ENCODE assay signal across 18 cellular contexts in the genomic region with DNA sequence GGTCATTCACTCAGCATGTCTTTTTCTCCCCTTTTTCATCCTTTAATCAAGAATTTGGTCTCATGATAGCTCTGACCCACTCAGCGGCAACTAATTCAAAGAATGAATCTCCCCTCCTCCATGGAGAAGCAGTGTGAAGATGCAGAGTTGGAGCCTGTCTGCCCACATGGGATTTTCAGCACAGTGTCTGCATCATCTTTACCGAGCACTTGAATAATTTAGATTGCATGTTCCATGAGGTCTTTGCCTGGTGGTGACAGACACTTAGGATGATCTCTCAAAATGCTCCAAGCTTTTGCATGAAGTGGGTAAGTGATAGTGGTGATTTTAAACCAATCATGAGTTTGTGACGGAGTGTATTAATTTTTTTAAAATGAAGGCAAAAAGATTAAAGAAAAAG.
"Had no signal": no experiment of that assay in that cellular context is flagged by ENCODE, and none has a peak within 500 bp of the region (broad histone marks: within the 10 kb centered on the region; RNA-seq: fewer than 3 reads in every experiment).

No MANE protein-coding gene starts in this region.

- H3K36me3 Mint-ChIP-seq: activated naive CD4-positive, alpha-beta T cell treated with anti-CD3 and anti-CD28 coated beads, Interleukin-2, amount 50 U/mL, for 72 hours; type B pancreatic cell; WTC11 had no signal

- H3K4me3 ChIP-seq: hepatocyte, left lung, prostate gland had no signal

- DNase-seq: activated CD4-positive, alpha-beta T cell treated with anti-CD3 and anti-CD28 coated beads for 4 hours; activated CD8-positive, alpha-beta T cell treated with anti-CD3 and anti-CD28 coated beads for 36 hours; activated effector memory CD4-positive, alpha-beta T cell treated with anti-CD3 and anti-CD28 coated beads, Interleukin-2, amount 50 U/mL, for 16 hours; activated T-cell treated with anti-CD3 and anti-CD28 coated beads, Interleukin-2, amount 50 U/mL, for 48 hours; cortex of kidney; effector CD8-positive, alpha-beta T cell; islet precursor cell; mesendoderm; stimulated activated CD4-positive, alpha-beta T cell treated with anti-CD3 and anti-CD28 coated beads, Interleukin-15, amount 100 ng/mL, for 24 hours; stimulated activated CD4-positive, alpha-beta T cell treated with anti-CD3 and anti-CD28 coated beads, Interleukin-4, amount 100 ng/mL, for 1 hour; stimulated activated naive CD4-positive, alpha-beta T cell had no signal

- H3K4me1 Mint-ChIP-seq: central memory CD8-positive, alpha-beta T cell had no signal

- ATAC-seq: activated CD8-positive, alpha-beta T cell treated with anti-CD3 and anti-CD28 coated beads for 36 hours; activated naive CD4-positive, alpha-beta T cell treated with anti-CD3 and anti-CD28 coated beads, Interleukin-2, amount 50 U/mL, for 72 hours; WTC11 had no signal

- H3K9me3 ChIP-seq: left lung, prostate gland had no signal

- H3K36me3 ChIP-seq: left lung, prostate gland had no signal

- H3K27me3 ChIP-seq: hepatocyte, left lung had no signal

- H3K27ac Mint-ChIP-seq: activated CD8-positive, alpha-beta T cell treated with anti-CD3 and anti-CD28 coated beads for 36 hours; activated naive CD4-positive, alpha-beta T cell treated with anti-CD3 and anti-CD28 coated beads, Interleukin-2, amount 50 U/mL, for 72 hours; type B pancreatic cell; WTC11 had no signal

- H3K27ac ChIP-seq: hepatocyte, left lung, prostate gland had no signal

- H2AFZ ChIP-seq: hepatocyte had no signal

- H3K9me3 Mint-ChIP-seq: activated CD8-positive, alpha-beta T cell treated with anti-CD3 and anti-CD28 coated beads for 36 hours; activated naive CD4-positive, alpha-beta T cell treated with anti-CD3 and anti-CD28 coated beads, Interleukin-2, amount 50 U/mL, for 72 hours; type B pancreatic cell had no signal

- H3K4me3 Mint-ChIP-seq: activated CD8-positive, alpha-beta T cell treated with anti-CD3 and anti-CD28 coated beads for 36 hours; central memory CD8-positive, alpha-beta T cell; type B pancreatic cell; WTC11 had no signal

- H3K79me2 ChIP-seq: hepatocyte had no signal

- H3K27me3 Mint-ChIP-seq: activated CD8-positive, alpha-beta T cell treated with anti-CD3 and anti-CD28 coated beads for 36 hours; central memory CD8-positive, alpha-beta T cell; type B pancreatic cell had no signal

- H3K4me1 ChIP-seq: left lung, prostate gland had no signal

- H3K4me2 ChIP-seq: hepatocyte had no signal
